Comparison of ENCODE assay signal across 9 cellular contexts in the genomic region with DNA sequence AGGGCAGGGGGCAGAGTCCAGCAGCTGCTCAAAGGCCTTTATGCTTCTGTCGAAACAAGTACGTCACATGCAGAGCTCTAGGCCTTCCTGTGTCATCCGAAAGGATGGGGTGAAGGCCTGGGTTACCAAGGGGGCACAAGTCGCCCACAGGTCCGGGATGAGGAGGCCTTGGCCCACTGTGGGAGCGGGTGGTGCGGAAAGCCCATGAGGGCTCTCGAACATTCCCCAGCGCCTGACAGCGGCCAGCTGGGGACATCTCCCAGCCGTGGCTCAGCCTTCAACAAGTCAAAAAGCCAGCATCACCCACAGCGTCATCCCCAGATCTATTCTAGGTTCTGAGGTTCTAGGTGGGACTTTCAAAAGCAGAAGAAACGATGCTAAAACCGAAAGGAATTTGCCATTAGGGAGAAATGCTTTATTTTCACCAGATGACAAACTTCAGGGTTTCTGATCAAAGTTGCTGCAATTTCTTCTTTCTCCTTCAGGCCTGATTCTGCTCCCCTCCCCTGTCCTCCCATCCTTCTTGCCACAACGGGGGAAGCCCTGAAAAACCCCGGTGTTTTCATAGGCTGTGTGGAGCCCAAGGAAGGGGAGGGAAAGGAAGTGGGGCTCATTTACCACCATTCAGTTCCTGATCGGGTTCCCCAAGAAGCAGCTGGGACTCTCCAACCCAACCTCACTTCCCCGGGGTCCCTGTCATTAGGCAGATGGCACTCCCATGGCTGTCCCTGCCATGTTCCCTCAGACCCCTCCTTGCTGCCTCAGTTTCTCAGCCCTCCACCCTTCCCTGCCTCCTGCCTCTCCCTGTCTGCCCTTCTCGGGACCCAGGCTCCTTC. TPM values are rescaled to one million over a fixed set of nuclear protein-coding genes. Genes with fewer than 3 reads are reported as not detected.
DNase-seq lines count a peak whose midpoint lies in the region; ATAC-seq and TF ChIP-seq lines count a peak whose summit lies in the region.
"Had no signal": no experiment of that assay in that cellular context is flagged by ENCODE, and none has a peak within 500 bp of the region (broad histone marks: within the 10 kb centered on the region; RNA-seq: fewer than 3 reads in every experiment).

No MANE protein-coding gene starts in this region.

- H3K27me3 ChIP-seq in Peyer's patch (no peaks in the 10 kb centered on the region), esophagus muscularis mucosa (no peaks in the 10 kb centered on the region)

- ATAC-seq in HG02763 (IDR thresholded peaks at IDR 0.05; ENCODE audit: unreplicated experiment): peak; percentile 52
- peak; percentile 49 for ATAC-seq in stimulated activated naive CD8-positive, alpha-beta T cell treated with anti-CD3 and anti-CD28 coated beads, Interleukin-15, Interleukin-2, amounts not matched to agents 100 U/mL and 50 U/mL, for 24 hours

- DNase-seq in DMS53 (lab: John Stamatoyannopoulos, UW) (peak; percentile 37), DMS53 treated with DMSO at 0.1 percent for 48 hours (lab: John Stamatoyannopoulos, UW; ENCODE audit: unreplicated experiment) (no peak), Peyer's patch (peak in 2 of 3 donors; percentile 75 to 83), hypothalamus (lab: John Stamatoyannopoulos, UW) (no peak), esophagus muscularis mucosa (ENCODE audit: extremely low spot score) (no peak), middle frontal gyrus (ENCODE audit: extremely low spot score, low spot score) (no peak)
- DNase-seq in stimulated activated naive CD8-positive, alpha-beta T cell treated with anti-CD3 and anti-CD28 coated beads, Interleukin-15, Interleukin-2, amounts not matched to agents 100 U/mL and 50 U/mL, for 24 hours: peak; percentile 13

- peaks cover 0 to 8% (median 4%) of the 10 kb centered on the region in 4 donors for H3K9me3 ChIP-seq in Peyer's patch
- H3K9me3 ChIP-seq in esophagus muscularis mucosa: peaks cover 0 to 23% (median 18%) of the 10 kb centered on the region in 4 donors

- no peak overlapping the region for H3K27ac ChIP-seq in Peyer's patch
- H3K27ac ChIP-seq in esophagus muscularis mucosa (replicated peaks in 1 of 4): no peak overlapping the region
- H3K27ac ChIP-seq: 22Rv1 had no signal

- intact Hi-C loops in esophagus muscularis mucosa (cut with DNase I): no loop called here

- H3K36me3 ChIP-seq in Peyer's patch (no peaks in the 10 kb centered on the region), esophagus muscularis mucosa (peaks cover 0 to 3% (median 0%) of the 10 kb centered on the region in 4 donors)

- peaks cover 0 to 7% (median 3%) of the 10 kb centered on the region in 4 donors for H3K4me1 ChIP-seq in Peyer's patch
- H3K4me1 ChIP-seq in esophagus muscularis mucosa: peaks cover 0 to 6% (median 0%) of the 10 kb centered on the region in 4 donors

- no peak for TF ChIP-seq EP300 in esophagus muscularis mucosa (IDR thresholded peaks at IDR 0.05)

- no peak for TF ChIP-seq POLR2A in Peyer's patch (IDR thresholded peaks at IDR 0.05)
- no peak for TF ChIP-seq POLR2A in esophagus muscularis mucosa (IDR thresholded peaks at IDR 0.05; ENCODE audit: low read depth)

- TF ChIP-seq CTCF in Peyer's patch (IDR thresholded peaks at IDR 0.05) (no peak), esophagus muscularis mucosa (IDR thresholded peaks at IDR 0.05) (no peak)

- H3K4me3 ChIP-seq in Peyer's patch (no peak overlapping the region), esophagus muscularis mucosa (no peak overlapping the region)

- 81% methylated on average over 19 of the region's 19 CpGs for WGBS in esophagus muscularis mucosa

RNA-seq across cellular contexts. Expression of a gene that starts 17.6 kb away (rescaled TPM):
- total RNA-seq in Peyer's patch (10 to 100 TPM; 13.4 to 37.1 (median 23.0) TPM), esophagus muscularis mucosa (10 to 100 TPM; 14.5 to 21.3 (median 15.7) TPM)

Comparison
In these comparisons a context has a peak if more than half of its experiments do, and no peak if none do; other contexts are left out.
1. DNase-seq: peak in DMS53 (single experiment), Peyer's patch (2 of 3) and stimulated activated naive CD8-positive, alpha-beta T cell treated with anti-CD3 and anti-CD28 coated beads, Interleukin-15, Interleukin-2, amounts not matched to agents 100 U/mL and 50 U/mL, for 24 hours (single experiment); none in DMS53 treated with DMSO at 0.1 percent for 48 hours (single experiment), hypothalamus (0 of 51), esophagus muscularis mucosa (single experiment) and middle frontal gyrus (single experiment).